In genomic region chr10:62873866-62874265, GRCh38 we compare ENCODE assay signal across 33 cellular contexts.
"Had no signal": no experiment of that assay in that cellular context is flagged by ENCODE, and none has a peak within 500 bp of the region (broad histone marks: within the 10 kb centered on the region; RNA-seq: fewer than 3 reads in every experiment).

No MANE protein-coding gene starts in this region.

- H3K27me3 ChIP-seq: brain microvascular endothelial cell, Peyer's patch had no signal

- ATAC-seq: PC-3, SK-N-SH treated with all-trans-retinoic acid at 6 μM for 48 hours, T-cell, T-helper 17 cell had no signal

- H3K4me3 ChIP-seq: Peyer's patch had no signal

- H3K4me1 ChIP-seq: Peyer's patch had no signal

- H3K27ac ChIP-seq: brain microvascular endothelial cell, KMS-11, Peyer's patch, WERI-Rb-1 had no signal

- H3K4me3 Mint-ChIP-seq: activated CD4-positive, alpha-beta T cell treated with anti-CD3 and anti-CD28 coated beads, Interleukin-2, amount 10 ng/mL, durations not matched to agents 7 days and 5 days; activated naive CD4-positive, alpha-beta T cell treated with anti-CD3 and anti-CD28 coated beads, Interleukin-2, amount 10 ng/mL, durations not matched to agents 7 days and 5 days; activated naive CD8-positive, alpha-beta T cell treated with anti-CD3 and anti-CD28 coated beads for 36 hours; activated T-cell treated with anti-CD3 and anti-CD28 coated beads, Interleukin-2, amount 50 U/mL, for 4 hours; activated T-helper 1 cell treated with anti-CD3 and anti-CD28 coated beads, Interleukin-12 subunit alpha, Interleukin-12 subunit beta, Interleukin-2, Interleukin-4 antibody, amounts not matched to agents 30 ng/mL and 10 ng/mL and 1 ng/mL, durations not matched to agents 14 hours and 24 hours and 36 hours; T-cell; T-helper 17 cell had no signal

- H3K9ac ChIP-seq: KMS-11 had no signal

- H3K9me3 ChIP-seq: Peyer's patch had no signal

- H3K9me3 Mint-ChIP-seq: activated naive CD4-positive, alpha-beta T cell treated with anti-CD3 and anti-CD28 coated beads, Interleukin-2, amount 10 ng/mL, durations not matched to agents 7 days and 5 days; activated naive CD8-positive, alpha-beta T cell treated with anti-CD3 and anti-CD28 coated beads for 36 hours; activated T-cell treated with anti-CD3 and anti-CD28 coated beads, Interleukin-2, amount 50 U/mL, for 4 hours; T-cell had no signal

- H3K4me2 ChIP-seq: KMS-11 had no signal

- DNase-seq: activated CD4-positive, alpha-beta T cell treated with anti-CD3 and anti-CD28 coated beads for 1 hour; activated CD4-positive, alpha-beta T cell treated with anti-CD3 and anti-CD28 coated beads, Interleukin-2, amount 10 ng/mL, durations not matched to agents 7 days and 5 days; activated CD4-positive, alpha-beta T cell treated with anti-CD3 and anti-CD28 coated beads, Interleukin-2, amount 50 U/mL, for 48 hours; activated CD4-positive, CD25-positive, alpha-beta regulatory T cell; activated gamma-delta T cell treated with Interleukin-2 at 50 U/mL for 16 hours; activated naive CD4-positive, alpha-beta T cell treated with anti-CD3 and anti-CD28 coated beads, Interleukin-2, amount 10 ng/mL, durations not matched to agents 7 days and 5 days; activated naive CD8-positive, alpha-beta T cell treated with anti-CD3 and anti-CD28 coated beads for 36 hours; activated T-cell treated with anti-CD3 and anti-CD28 coated beads, Interleukin-2, amount 50 U/mL, for 4 hours; amniotic stem cell; aorta; brain microvascular endothelial cell; MM.1S; MV-4-11; NCI-H1092; NCI-H1436 treated with DMSO at 0.1 percent for 48 hours; NCI-H1694 treated with DMSO at 0.1 percent for 48 hours; NCI-H2029; NCI-H2171; NCI-H510A; NCI-H526; NCI-H748 treated with DMSO at 0.1 percent for 48 hours; NK-92 treated with Interleukin-12 subunit alpha and Interleukin-12 subunit beta, amount 100 ng/mL, for 24 hours; PC-3; Peyer's patch; RPMI8226; SHP77 treated with DMSO at 0.1 percent for 48 hours; T-cell; T-helper 17 cell; T1000; WERI-Rb-1 had no signal

- H3K27ac Mint-ChIP-seq: activated CD4-positive, alpha-beta T cell treated with anti-CD3 and anti-CD28 coated beads, Interleukin-2, amount 10 ng/mL, durations not matched to agents 7 days and 5 days; activated naive CD4-positive, alpha-beta T cell treated with anti-CD3 and anti-CD28 coated beads, Interleukin-2, amount 10 ng/mL, durations not matched to agents 7 days and 5 days; activated naive CD8-positive, alpha-beta T cell treated with anti-CD3 and anti-CD28 coated beads for 36 hours; activated T-helper 1 cell treated with anti-CD3 and anti-CD28 coated beads, Interleukin-12 subunit alpha, Interleukin-12 subunit beta, Interleukin-2, Interleukin-4 antibody, amounts not matched to agents 30 ng/mL and 10 ng/mL and 1 ng/mL, durations not matched to agents 14 hours and 24 hours and 36 hours; T-cell; T-helper 17 cell had no signal

- H3K36me3 Mint-ChIP-seq: activated naive CD4-positive, alpha-beta T cell treated with anti-CD3 and anti-CD28 coated beads, Interleukin-2, amount 10 ng/mL, durations not matched to agents 7 days and 5 days; activated naive CD8-positive, alpha-beta T cell treated with anti-CD3 and anti-CD28 coated beads for 36 hours; T-cell had no signal

- H3K36me3 ChIP-seq: brain microvascular endothelial cell, Peyer's patch, WERI-Rb-1 had no signal

- H3K4me1 Mint-ChIP-seq: activated naive CD4-positive, alpha-beta T cell treated with anti-CD3 and anti-CD28 coated beads, Interleukin-2, amount 10 ng/mL, durations not matched to agents 7 days and 5 days; T-cell; T-helper 17 cell had no signal
